In genomic region chr2:42758341-42758740, GRCh38 we compare ENCODE assay signal across 26 cellular contexts. TPM values are rescaled to one million over a fixed set of nuclear protein-coding genes. Genes with fewer than 3 reads are reported as not detected.
DNase-seq lines count a peak whose midpoint lies in the region; ATAC-seq and TF ChIP-seq lines count a peak whose summit lies in the region.
"Had no signal": no experiment of that assay in that cellular context is flagged by ENCODE, and none has a peak within 500 bp of the region (broad histone marks: within the 10 kb centered on the region; RNA-seq: fewer than 3 reads in every experiment).

No MANE protein-coding gene starts in this region.

- H3K18ac ChIP-seq in H9 (ENCODE audit: insufficient read length, low read depth, low read length), result no peak overlapping the region

- no peaks in the 10 kb centered on the region for H3K36me3 ChIP-seq in left lung
- H3K36me3 ChIP-seq: BE2C, HAP-1 had no signal

- H3K4me1 ChIP-seq in H9 (ENCODE audit: insufficient read depth, low read length), result no peaks in the 10 kb centered on the region
- peaks cover 0 to 34% of the 10 kb centered on the region in 2 donors for H3K4me1 ChIP-seq in left lung
- H3K4me1 ChIP-seq: A549, BE2C had no signal

- H3K23me2 ChIP-seq in H9 (ENCODE audit: insufficient read length, low read depth, low read length, poor library complexity, severe bottlenecking), result no peaks in the 10 kb centered on the region

- CTCF ChIA-PET in activated naive CD4-positive, alpha-beta T cell treated with anti-CD3 and anti-CD28 coated beads, Interleukin-2, amount 10 ng/mL, durations not matched to agents 7 days and 5 days (lab: Charles Lee), result no interaction called here

- no peak overlapping the region for H2AK5ac ChIP-seq in H9 (ENCODE audit: insufficient read length, low read length)

- intact Hi-C loops in left lung (cut with DNase I), result no loop called here

- no peak overlapping the region for H2BK20ac ChIP-seq in H9 (ENCODE audit: low read depth, low read length, poor library complexity, severe bottlenecking)

- H2AFZ ChIP-seq in H9 (ENCODE audit: low read length), result no peak overlapping the region
- H2AFZ ChIP-seq: GM23248 had no signal

- no peaks in the 10 kb centered on the region for H3K79me2 ChIP-seq in H9 (ENCODE audit: insufficient read depth, low read length)

- H3K9ac ChIP-seq in H9 (ENCODE audit: extremely low read depth, insufficient read length, low read length), result no peak overlapping the region
- H3K9ac ChIP-seq: BLaER1 treated with 17β-estradiol and CSF1 and Interleukin-3, amounts not matched to agents 10 nM and 100 nM; GM23248 had no signal

- no peaks in the 10 kb centered on the region for H3K9me3 Mint-ChIP-seq in activated naive CD4-positive, alpha-beta T cell treated with anti-CD3 and anti-CD28 coated beads, Interleukin-2, amount 50 U/mL, for 24 hours
- H3K9me3 Mint-ChIP-seq in activated naive CD4-positive, alpha-beta T cell treated with anti-CD3 and anti-CD28 coated beads, Interleukin-2, amount 10 ng/mL, durations not matched to agents 7 days and 5 days, result no peaks in the 10 kb centered on the region
- no peaks in the 10 kb centered on the region for H3K9me3 Mint-ChIP-seq in H9
- peaks cover 13% of the 10 kb centered on the region for H3K9me3 Mint-ChIP-seq in glutamatergic neuron (ENCODE audit: unreplicated experiment)
- H3K9me3 Mint-ChIP-seq: CD4-positive, alpha-beta T cell; CD8-positive, alpha-beta memory T cell; HFFc6 had no signal

- DNase-seq in activated naive CD4-positive, alpha-beta T cell treated with anti-CD3 and anti-CD28 coated beads, Interleukin-2, amount 10 ng/mL, durations not matched to agents 7 days and 5 days, result no peak
- DNase-seq in H9 (no peak), glutamatergic neuron (no peak), left lung (no peak)
- DNase-seq: 8988T; ACHN; AML-193; BE2C; Calu3; CD4-positive, alpha-beta T cell; CD8-positive, alpha-beta memory T cell; DMS53; DMS79 treated with DMSO at 0.1 percent for 48 hours; GF-D8; GM23248; HFFc6 had no signal

- no peak overlapping the region for H3K4me3 Mint-ChIP-seq in activated naive CD4-positive, alpha-beta T cell treated with anti-CD3 and anti-CD28 coated beads, Interleukin-2, amount 50 U/mL, for 24 hours
- no peak overlapping the region for H3K4me3 Mint-ChIP-seq in activated naive CD4-positive, alpha-beta T cell treated with anti-CD3 and anti-CD28 coated beads, Interleukin-2, amount 10 ng/mL, durations not matched to agents 7 days and 5 days
- no peak overlapping the region for H3K4me3 Mint-ChIP-seq in H9
- no peak overlapping the region for H3K4me3 Mint-ChIP-seq in glutamatergic neuron (ENCODE audit: unreplicated experiment)
- H3K4me3 Mint-ChIP-seq: CD14-positive monocyte; CD4-positive, alpha-beta T cell; CD8-positive, alpha-beta memory T cell; HFFc6 had no signal

- no peak overlapping the region for H3K56ac ChIP-seq in H9 (ENCODE audit: insufficient read length, low read depth, low read length)

- H3K23ac ChIP-seq in H9 (ENCODE audit: insufficient read length, low read depth, low read length), result no peak overlapping the region

- no peak overlapping the region for H3K14ac ChIP-seq in H9 (ENCODE audit: insufficient read depth, low read length)

- H2BK12ac ChIP-seq in H9 (ENCODE audit: insufficient read length, low read depth, low read length), result no peak overlapping the region

- H2BK5ac ChIP-seq in H9 (ENCODE audit: insufficient read length, low read length), result no peak overlapping the region

- H4K91ac ChIP-seq in H9 (ENCODE audit: insufficient read length, low read depth, low read length), result no peak overlapping the region

- no peak overlapping the region for H3T11ph ChIP-seq in H9 (ENCODE audit: low read length)

- no peak overlapping the region for H3K4me3 ChIP-seq in left lung
- H3K4me3 ChIP-seq: A549; BLaER1 treated with 17β-estradiol and CSF1 and Interleukin-3, amounts not matched to agents 10 nM and 100 nM; GM23248; HAP-1 had no signal

- H3K27ac Mint-ChIP-seq in activated naive CD4-positive, alpha-beta T cell treated with anti-CD3 and anti-CD28 coated beads, Interleukin-2, amount 50 U/mL, for 24 hours, result peak overlapping the region; percentile 61
- no peak overlapping the region for H3K27ac Mint-ChIP-seq in activated naive CD4-positive, alpha-beta T cell treated with anti-CD3 and anti-CD28 coated beads, Interleukin-2, amount 10 ng/mL, durations not matched to agents 7 days and 5 days
- peak overlapping the region; percentile 11 to 74 (median 21); a peak in 1 of 7 replicates for H3K27ac Mint-ChIP-seq in H9
- H3K27ac Mint-ChIP-seq in glutamatergic neuron (ENCODE audit: unreplicated experiment), result peak overlapping the region; percentile 52
- H3K27ac Mint-ChIP-seq: CD14-positive monocyte; CD4-positive, alpha-beta T cell; CD8-positive, alpha-beta memory T cell; HFFc6 had no signal

- no peaks in the 10 kb centered on the region for H3K9me3 ChIP-seq in H9 (ENCODE audit: control insufficient read depth, low read depth, low read length)
- no peaks in the 10 kb centered on the region for H3K9me3 ChIP-seq in left lung
- H3K9me3 ChIP-seq: A549; BE2C; BLaER1 treated with 17β-estradiol and CSF1 and Interleukin-3, amounts not matched to agents 10 nM and 100 nM; HAP-1 had no signal

- no peak overlapping the region for H3K27ac ChIP-seq in H9 (ENCODE audit: insufficient read length, low read depth, low read length)
- H3K27ac ChIP-seq in left lung, result no peak overlapping the region
- H3K27ac ChIP-seq: A549, GM23248 had no signal

- H2BK120ac ChIP-seq in H9 (ENCODE audit: low read depth, low read length, poor library complexity, severe bottlenecking), result no peak overlapping the region

- H3K4ac ChIP-seq in H9 (ENCODE audit: low read depth, low read length), result no peak overlapping the region

- H3K27me3 ChIP-seq in H9 (ENCODE audit: insufficient read depth, low read length) (no peaks in the 10 kb centered on the region), left lung (no peaks in the 10 kb centered on the region)
- H3K27me3 ChIP-seq: BE2C had no signal

- H3K4me2 ChIP-seq in H9 (ENCODE audit: insufficient read depth, insufficient read length, low read length), result no peak overlapping the region
- H3K4me2 ChIP-seq: A549 had no signal

- H3K79me1 ChIP-seq in H9 (ENCODE audit: insufficient read depth, low read depth, low read length, poor library complexity, severe bottlenecking), result no peaks in the 10 kb centered on the region

- no peaks in the 10 kb centered on the region for H3K27me3 Mint-ChIP-seq in activated naive CD4-positive, alpha-beta T cell treated with anti-CD3 and anti-CD28 coated beads, Interleukin-2, amount 50 U/mL, for 24 hours
- no peaks in the 10 kb centered on the region for H3K27me3 Mint-ChIP-seq in activated naive CD4-positive, alpha-beta T cell treated with anti-CD3 and anti-CD28 coated beads, Interleukin-2, amount 10 ng/mL, durations not matched to agents 7 days and 5 days
- H3K27me3 Mint-ChIP-seq in H9 (ENCODE audit: low read depth) (no peaks in the 10 kb centered on the region), glutamatergic neuron (ENCODE audit: unreplicated experiment) (peaks cover 9% of the 10 kb centered on the region)
- H3K27me3 Mint-ChIP-seq: CD4-positive, alpha-beta T cell had no signal

- ATAC-seq in HG03025 (IDR thresholded peaks at IDR 0.05; ENCODE audit: low FRiP score, unreplicated experiment) (no peak), GM21576 (IDR thresholded peaks at IDR 0.05; ENCODE audit: unreplicated experiment) (no peak), left lung (no peak)
- ATAC-seq: A549 had no signal

- peaks cover 5% of the 10 kb centered on the region for H3K36me3 Mint-ChIP-seq in activated naive CD4-positive, alpha-beta T cell treated with anti-CD3 and anti-CD28 coated beads, Interleukin-2, amount 50 U/mL, for 24 hours
- H3K36me3 Mint-ChIP-seq in activated naive CD4-positive, alpha-beta T cell treated with anti-CD3 and anti-CD28 coated beads, Interleukin-2, amount 10 ng/mL, durations not matched to agents 7 days and 5 days, result peaks cover 3% of the 10 kb centered on the region
- peaks cover 3 to 10% (median 4%) of the 10 kb centered on the region in 3 experiments; a peak in 5 of 7 replicates for H3K36me3 Mint-ChIP-seq in H9 (ENCODE audit: insufficient read depth in 1 of 3, low read depth in 3 of 3)
- peaks cover 5% of the 10 kb centered on the region for H3K36me3 Mint-ChIP-seq in glutamatergic neuron (ENCODE audit: unreplicated experiment)

- H4K5ac ChIP-seq in H9 (ENCODE audit: insufficient read length, low read depth, low read length), result no peak overlapping the region

- no peaks in the 10 kb centered on the region for H4K20me1 ChIP-seq in H9 (ENCODE audit: control insufficient read depth, insufficient read depth, insufficient read length)

- no peak overlapping the region for H4K8ac ChIP-seq in H9 (replicated peaks; ENCODE audit: insufficient read length, low read depth, low read length)

- H2BK15ac ChIP-seq in H9 (ENCODE audit: low read depth, low read length), result no peak overlapping the region

- no peaks in the 10 kb centered on the region for H3K4me1 Mint-ChIP-seq in activated naive CD4-positive, alpha-beta T cell treated with anti-CD3 and anti-CD28 coated beads, Interleukin-2, amount 50 U/mL, for 24 hours
- no peaks in the 10 kb centered on the region for H3K4me1 Mint-ChIP-seq in activated naive CD4-positive, alpha-beta T cell treated with anti-CD3 and anti-CD28 coated beads, Interleukin-2, amount 10 ng/mL, durations not matched to agents 7 days and 5 days
- H3K4me1 Mint-ChIP-seq in H9 (peaks cover 11 to 29% of the 10 kb centered on the region in 2 experiments), glutamatergic neuron (ENCODE audit: low read depth, unreplicated experiment) (peaks cover 39% of the 10 kb centered on the region)
- H3K4me1 Mint-ChIP-seq: CD8-positive, alpha-beta memory T cell had no signal

- TF ChIP-seq CTCF in H9 (conservative IDR thresholded peaks at IDR 0.05) (no peak), glutamatergic neuron (IDR thresholded peaks at IDR 0.05; ENCODE audit: partially characterized antibody, unreplicated experiment) (no peak), left lung (IDR thresholded peaks at IDR 0.05) (no peak)

RNA-seq across cellular contexts. Expression of gene OXER1, which starts 5.6 kb away (rescaled TPM):
- 1.6 TPM in 2 replicates for total RNA-seq in H9 (2021)
- total RNA-seq in glutamatergic neuron (ENCODE audit: unreplicated experiment), result not detected
- total RNA-seq in left lung, result 1 to 10 TPM; 1.7 to 2.7 TPM
- total RNA-seq: CD4-positive, alpha-beta T cell; Daoy; G401; GM23248; H4; HFFc6 had no signal

RNA-seq across cellular contexts. Expression of gene HAAO, which starts 34.0 kb away (rescaled TPM):
- total RNA-seq in H9 (2021) (5.3 and 6.6 TPM in 2 replicates), glutamatergic neuron (ENCODE audit: unreplicated experiment) (not detected), left lung (10 to 100 TPM in 1 of 2 donors, 1 to 10 TPM in 1; 6.2 to 11.5 TPM)
- total RNA-seq: CD4-positive, alpha-beta T cell; Daoy; G401; GM23248; H4 had no signal
